Comparison of ENCODE assay signal across 1 cellular context in genomic region chr20:53582574-53583351, GRCh38.
TF ChIP-seq lines count a peak whose summit lies in the region.

No MANE protein-coding gene starts in this region.

TF ChIP-seq in HepG2, 621 proteins besides CTCF, POLR2A, EP300 and RAD21 (continued from another document and continues in another):
- TF ChIP-seq FOSL2 (CRISPR knock-in tag; IDR thresholded peaks at IDR 0.05) (peak; percentile 97), ZFP41 (CRISPR knock-in tag; IDR thresholded peaks at IDR 0.05; ENCODE audit: borderline replicate concordance) (no peak), KLF16 (CRISPR knock-in tag; IDR thresholded peaks at IDR 0.05) (peak in 1 of 2 experiments; percentile 45; a peak in 1 of 4 replicates), FOXA3 (CRISPR knock-in tag; IDR thresholded peaks at IDR 0.05) (peak; percentile 69; the same call in 1 of the 2 replicates), TRIM24 (CRISPR knock-in tag; IDR thresholded peaks at IDR 0.05) (0 out of 2 replicates have a peak, but pooled peaks have one; percentile 15), MAX (IDR thresholded peaks at IDR 0.05) (no peak), ZBTB43 (CRISPR knock-in tag; conservative IDR thresholded peaks at IDR 0.05) (no peak), ZFP36L2 (CRISPR knock-in tag; IDR thresholded peaks at IDR 0.05) (no peak), ARNT2 (CRISPR knock-in tag; IDR thresholded peaks at IDR 0.05; ENCODE audit: low read depth) (peak; percentile 18; the same call in 1 of the 2 replicates), RXRA (CRISPR knock-in tag; IDR thresholded peaks at IDR 0.05) (no peak; the same call in 1 of the 2 replicates), ZNF33B (CRISPR knock-in tag; IDR thresholded peaks at IDR 0.05) (0 out of 2 replicates have a peak, but pooled peaks have one; percentile 27), LCORL (IDR thresholded peaks at IDR 0.05) (no peak), LCORL (CRISPR knock-in tag; IDR thresholded peaks at IDR 0.05) (0 out of 2 replicates have a peak, but pooled peaks have one; percentile 14), ZNF331 (CRISPR knock-in tag; IDR thresholded peaks at IDR 0.05) (peak; percentile 38; the same call in 1 of the 2 replicates), ISL2 (CRISPR knock-in tag; IDR thresholded peaks at IDR 0.05) (peak; percentile 63; the same call in 1 of the 2 replicates), ZNF143 (CRISPR knock-in tag; IDR thresholded peaks at IDR 0.05) (no peak), HNF4A (CRISPR knock-in tag; IDR thresholded peaks at IDR 0.05) (0 out of 2 replicates have a peak, but pooled peaks have one; percentile 18), ZNF660 (CRISPR knock-in tag; IDR thresholded peaks at IDR 0.05; ENCODE audit: borderline replicate concordance, low read depth) (no peak), ZNF644 (CRISPR knock-in tag; IDR thresholded peaks at IDR 0.05; ENCODE audit: low read depth) (peak; percentile 93), MAFF (IDR thresholded peaks at IDR 0.05; ENCODE audit: low read depth, low read length) (0 out of 2 replicates have a peak, but pooled peaks have one; percentile 25), ZMYM3 (CRISPR knock-in tag; IDR thresholded peaks at IDR 0.05) (0 out of 2 replicates have a peak, but pooled peaks have one; percentile 31), ARID3A (IDR thresholded peaks at IDR 0.05; ENCODE audit: low read depth, low read length) (peak; percentile 31; the same call in 1 of the 2 replicates)
- TF ChIP-seq, protein P1, sequence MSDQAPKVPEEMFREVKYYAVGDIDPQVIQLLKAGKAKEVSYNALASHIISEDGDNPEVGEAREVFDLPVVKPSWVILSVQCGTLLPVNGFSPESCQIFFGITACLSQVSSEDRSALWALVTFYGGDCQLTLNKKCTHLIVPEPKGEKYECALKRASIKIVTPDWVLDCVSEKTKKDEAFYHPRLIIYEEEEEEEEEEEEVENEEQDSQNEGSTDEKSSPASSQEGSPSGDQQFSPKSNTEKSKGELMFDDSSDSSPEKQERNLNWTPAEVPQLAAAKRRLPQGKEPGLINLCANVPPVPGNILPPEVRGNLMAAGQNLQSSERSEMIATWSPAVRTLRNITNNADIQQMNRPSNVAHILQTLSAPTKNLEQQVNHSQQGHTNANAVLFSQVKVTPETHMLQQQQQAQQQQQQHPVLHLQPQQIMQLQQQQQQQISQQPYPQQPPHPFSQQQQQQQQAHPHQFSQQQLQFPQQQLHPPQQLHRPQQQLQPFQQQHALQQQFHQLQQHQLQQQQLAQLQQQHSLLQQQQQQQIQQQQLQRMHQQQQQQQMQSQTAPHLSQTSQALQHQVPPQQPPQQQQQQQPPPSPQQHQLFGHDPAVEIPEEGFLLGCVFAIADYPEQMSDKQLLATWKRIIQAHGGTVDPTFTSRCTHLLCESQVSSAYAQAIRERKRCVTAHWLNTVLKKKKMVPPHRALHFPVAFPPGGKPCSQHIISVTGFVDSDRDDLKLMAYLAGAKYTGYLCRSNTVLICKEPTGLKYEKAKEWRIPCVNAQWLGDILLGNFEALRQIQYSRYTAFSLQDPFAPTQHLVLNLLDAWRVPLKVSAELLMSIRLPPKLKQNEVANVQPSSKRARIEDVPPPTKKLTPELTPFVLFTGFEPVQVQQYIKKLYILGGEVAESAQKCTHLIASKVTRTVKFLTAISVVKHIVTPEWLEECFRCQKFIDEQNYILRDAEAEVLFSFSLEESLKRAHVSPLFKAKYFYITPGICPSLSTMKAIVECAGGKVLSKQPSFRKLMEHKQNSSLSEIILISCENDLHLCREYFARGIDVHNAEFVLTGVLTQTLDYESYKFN (CRISPR knock-in tag; conservative IDR thresholded peaks at IDR 0.05), result 0 out of 2 replicates have a peak, but pooled peaks have one; percentile 32
- TF ChIP-seq, protein P2, sequence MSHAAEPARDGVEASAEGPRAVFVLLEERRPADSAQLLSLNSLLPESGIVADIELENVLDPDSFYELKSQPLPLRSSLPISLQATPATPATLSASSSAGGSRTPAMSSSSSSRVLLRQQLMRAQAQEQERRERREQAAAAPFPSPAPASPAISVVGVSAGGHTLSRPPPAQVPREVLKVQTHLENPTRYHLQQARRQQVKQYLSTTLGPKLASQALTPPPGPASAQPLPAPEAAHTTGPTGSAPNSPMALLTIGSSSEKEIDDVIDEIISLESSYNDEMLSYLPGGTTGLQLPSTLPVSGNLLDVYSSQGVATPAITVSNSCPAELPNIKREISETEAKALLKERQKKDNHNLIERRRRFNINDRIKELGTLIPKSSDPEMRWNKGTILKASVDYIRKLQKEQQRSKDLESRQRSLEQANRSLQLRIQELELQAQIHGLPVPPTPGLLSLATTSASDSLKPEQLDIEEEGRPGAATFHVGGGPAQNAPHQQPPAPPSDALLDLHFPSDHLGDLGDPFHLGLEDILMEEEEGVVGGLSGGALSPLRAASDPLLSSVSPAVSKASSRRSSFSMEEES (CRISPR knock-in tag; IDR thresholded peaks at IDR 0.05), result 0 out of 2 replicates have a peak, but pooled peaks have one; percentile 8
- TF ChIP-seq, protein P3, sequence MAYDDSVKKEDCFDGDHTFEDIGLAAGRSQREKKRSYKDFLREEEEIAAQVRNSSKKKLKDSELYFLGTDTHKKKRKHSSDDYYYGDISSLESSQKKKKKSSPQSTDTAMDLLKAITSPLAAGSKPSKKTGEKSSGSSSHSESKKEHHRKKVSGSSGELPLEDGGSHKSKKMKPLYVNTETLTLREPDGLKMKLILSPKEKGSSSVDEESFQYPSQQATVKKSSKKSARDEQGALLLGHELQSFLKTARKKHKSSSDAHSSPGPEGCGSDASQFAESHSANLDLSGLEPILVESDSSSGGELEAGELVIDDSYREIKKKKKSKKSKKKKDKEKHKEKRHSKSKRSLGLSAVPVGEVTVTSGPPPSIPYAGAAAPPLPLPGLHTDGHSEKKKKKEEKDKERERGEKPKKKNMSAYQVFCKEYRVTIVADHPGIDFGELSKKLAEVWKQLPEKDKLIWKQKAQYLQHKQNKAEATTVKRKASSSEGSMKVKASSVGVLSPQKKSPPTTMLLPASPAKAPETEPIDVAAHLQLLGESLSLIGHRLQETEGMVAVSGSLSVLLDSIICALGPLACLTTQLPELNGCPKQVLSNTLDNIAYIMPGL (CRISPR knock-in tag; IDR thresholded peaks at IDR 0.05; ENCODE audit: borderline replicate concordance in 1 of 2, low read depth in 1 of 2), result peak; percentile 34 to 35; a peak in 2 of 4 replicates
- TF ChIP-seq, protein P4, sequence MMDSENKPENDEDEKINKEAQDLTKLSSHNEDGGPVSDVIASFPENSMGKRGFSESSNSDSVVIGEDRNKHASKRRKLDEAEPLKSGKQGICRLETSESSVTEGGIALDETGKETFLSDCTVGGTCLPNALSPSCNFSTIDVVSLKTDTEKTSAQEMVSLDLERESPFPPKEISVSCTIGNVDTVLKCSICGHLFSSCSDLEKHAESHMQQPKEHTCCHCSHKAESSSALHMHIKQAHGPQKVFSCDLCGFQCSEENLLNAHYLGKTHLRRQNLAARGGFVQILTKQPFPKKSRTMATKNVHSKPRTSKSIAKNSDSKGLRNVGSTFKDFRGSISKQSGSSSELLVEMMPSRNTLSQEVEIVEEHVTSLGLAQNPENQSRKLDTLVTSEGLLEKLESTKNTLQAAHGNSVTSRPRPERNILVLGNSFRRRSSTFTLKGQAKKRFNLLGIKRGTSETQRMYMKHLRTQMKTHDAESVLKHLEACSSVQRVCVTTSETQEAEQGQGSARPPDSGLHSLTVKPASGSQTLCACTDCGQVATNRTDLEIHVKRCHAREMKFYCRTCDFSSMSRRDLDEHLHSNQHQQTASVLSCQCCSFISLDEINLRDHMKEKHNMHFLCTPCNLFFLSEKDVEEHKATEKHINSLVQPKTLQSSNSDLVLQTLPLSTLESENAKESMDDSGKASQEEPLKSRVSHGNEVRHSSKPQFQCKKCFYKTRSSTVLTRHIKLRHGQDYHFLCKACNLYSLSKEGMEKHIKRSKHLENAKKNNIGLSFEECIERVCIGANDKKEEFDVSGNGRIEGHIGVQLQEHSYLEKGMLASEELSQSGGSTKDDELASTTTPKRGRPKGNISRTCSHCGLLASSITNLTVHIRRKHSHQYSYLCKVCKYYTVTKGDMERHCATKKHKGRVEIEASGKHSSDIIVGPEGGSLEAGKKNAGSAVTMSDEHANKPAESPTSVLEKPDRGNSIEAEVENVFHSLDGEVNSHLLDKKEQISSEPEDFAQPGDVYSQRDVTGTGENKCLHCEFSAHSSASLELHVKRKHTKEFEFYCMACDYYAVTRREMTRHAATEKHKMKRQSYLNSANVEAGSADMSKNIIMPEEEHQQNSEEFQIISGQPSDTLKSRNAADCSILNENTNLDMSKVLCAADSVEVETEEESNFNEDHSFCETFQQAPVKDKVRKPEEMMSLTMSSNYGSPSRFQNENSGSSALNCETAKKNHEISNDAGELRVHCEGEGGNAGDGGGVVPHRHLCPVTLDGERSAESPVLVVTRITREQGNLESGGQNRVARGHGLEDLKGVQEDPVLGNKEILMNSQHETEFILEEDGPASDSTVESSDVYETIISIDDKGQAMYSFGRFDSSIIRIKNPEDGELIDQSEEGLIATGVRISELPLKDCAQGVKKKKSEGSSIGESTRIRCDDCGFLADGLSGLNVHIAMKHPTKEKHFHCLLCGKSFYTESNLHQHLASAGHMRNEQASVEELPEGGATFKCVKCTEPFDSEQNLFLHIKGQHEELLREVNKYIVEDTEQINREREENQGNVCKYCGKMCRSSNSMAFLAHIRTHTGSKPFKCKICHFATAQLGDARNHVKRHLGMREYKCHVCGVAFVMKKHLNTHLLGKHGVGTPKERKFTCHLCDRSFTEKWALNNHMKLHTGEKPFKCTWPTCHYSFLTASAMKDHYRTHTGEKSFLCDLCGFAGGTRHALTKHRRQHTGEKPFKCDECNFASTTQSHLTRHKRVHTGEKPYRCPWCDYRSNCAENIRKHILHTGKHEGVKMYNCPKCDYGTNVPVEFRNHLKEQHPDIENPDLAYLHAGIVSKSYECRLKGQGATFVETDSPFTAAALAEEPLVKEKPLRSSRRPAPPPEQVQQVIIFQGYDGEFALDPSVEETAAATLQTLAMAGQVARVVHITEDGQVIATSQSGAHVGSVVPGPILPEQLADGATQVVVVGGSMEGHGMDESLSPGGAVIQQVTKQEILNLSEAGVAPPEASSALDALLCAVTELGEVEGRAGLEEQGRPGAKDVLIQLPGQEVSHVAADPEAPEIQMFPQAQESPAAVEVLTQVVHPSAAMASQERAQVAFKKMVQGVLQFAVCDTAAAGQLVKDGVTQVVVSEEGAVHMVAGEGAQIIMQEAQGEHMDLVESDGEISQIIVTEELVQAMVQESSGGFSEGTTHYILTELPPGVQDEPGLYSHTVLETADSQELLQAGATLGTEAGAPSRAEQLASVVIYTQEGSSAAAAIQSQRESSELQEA (CRISPR knock-in tag; IDR thresholded peaks at IDR 0.05; ENCODE audit: not compliant biosample characterization), result no peak
- TF ChIP-seq, protein P5, sequence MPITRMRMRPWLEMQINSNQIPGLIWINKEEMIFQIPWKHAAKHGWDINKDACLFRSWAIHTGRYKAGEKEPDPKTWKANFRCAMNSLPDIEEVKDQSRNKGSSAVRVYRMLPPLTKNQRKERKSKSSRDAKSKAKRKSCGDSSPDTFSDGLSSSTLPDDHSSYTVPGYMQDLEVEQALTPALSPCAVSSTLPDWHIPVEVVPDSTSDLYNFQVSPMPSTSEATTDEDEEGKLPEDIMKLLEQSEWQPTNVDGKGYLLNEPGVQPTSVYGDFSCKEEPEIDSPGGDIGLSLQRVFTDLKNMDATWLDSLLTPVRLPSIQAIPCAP (CRISPR knock-in tag; IDR thresholded peaks at IDR 0.05; ENCODE audit: low read depth), result 0 out of 2 replicates have a peak, but pooled peaks have one; percentile 56
- TF ChIP-seq, protein P6, sequence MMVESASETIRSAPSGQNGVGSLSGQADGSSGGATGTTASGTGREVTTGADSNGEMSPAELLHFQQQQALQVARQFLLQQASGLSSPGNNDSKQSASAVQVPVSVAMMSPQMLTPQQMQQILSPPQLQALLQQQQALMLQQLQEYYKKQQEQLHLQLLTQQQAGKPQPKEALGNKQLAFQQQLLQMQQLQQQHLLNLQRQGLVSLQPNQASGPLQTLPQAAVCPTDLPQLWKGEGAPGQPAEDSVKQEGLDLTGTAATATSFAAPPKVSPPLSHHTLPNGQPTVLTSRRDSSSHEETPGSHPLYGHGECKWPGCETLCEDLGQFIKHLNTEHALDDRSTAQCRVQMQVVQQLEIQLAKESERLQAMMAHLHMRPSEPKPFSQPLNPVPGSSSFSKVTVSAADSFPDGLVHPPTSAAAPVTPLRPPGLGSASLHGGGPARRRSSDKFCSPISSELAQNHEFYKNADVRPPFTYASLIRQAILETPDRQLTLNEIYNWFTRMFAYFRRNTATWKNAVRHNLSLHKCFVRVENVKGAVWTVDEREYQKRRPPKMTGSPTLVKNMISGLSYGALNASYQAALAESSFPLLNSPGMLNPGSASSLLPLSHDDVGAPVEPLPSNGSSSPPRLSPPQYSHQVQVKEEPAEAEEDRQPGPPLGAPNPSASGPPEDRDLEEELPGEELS (CRISPR knock-in tag; IDR thresholded peaks at IDR 0.05), result 0 out of 2 replicates have a peak, but pooled peaks have one; percentile 23
- TF ChIP-seq, protein P7, sequence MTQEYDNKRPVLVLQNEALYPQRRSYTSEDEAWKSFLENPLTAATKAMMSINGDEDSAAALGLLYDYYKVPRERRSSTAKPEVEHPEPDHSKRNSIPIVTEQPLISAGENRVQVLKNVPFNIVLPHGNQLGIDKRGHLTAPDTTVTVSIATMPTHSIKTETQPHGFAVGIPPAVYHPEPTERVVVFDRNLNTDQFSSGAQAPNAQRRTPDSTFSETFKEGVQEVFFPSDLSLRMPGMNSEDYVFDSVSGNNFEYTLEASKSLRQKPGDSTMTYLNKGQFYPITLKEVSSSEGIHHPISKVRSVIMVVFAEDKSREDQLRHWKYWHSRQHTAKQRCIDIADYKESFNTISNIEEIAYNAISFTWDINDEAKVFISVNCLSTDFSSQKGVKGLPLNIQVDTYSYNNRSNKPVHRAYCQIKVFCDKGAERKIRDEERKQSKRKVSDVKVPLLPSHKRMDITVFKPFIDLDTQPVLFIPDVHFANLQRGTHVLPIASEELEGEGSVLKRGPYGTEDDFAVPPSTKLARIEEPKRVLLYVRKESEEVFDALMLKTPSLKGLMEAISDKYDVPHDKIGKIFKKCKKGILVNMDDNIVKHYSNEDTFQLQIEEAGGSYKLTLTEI (CRISPR knock-in tag; conservative IDR thresholded peaks at IDR 0.05), result no peak
